1 cellular context compared by ENCODE assay signal in the genomic region with DNA sequence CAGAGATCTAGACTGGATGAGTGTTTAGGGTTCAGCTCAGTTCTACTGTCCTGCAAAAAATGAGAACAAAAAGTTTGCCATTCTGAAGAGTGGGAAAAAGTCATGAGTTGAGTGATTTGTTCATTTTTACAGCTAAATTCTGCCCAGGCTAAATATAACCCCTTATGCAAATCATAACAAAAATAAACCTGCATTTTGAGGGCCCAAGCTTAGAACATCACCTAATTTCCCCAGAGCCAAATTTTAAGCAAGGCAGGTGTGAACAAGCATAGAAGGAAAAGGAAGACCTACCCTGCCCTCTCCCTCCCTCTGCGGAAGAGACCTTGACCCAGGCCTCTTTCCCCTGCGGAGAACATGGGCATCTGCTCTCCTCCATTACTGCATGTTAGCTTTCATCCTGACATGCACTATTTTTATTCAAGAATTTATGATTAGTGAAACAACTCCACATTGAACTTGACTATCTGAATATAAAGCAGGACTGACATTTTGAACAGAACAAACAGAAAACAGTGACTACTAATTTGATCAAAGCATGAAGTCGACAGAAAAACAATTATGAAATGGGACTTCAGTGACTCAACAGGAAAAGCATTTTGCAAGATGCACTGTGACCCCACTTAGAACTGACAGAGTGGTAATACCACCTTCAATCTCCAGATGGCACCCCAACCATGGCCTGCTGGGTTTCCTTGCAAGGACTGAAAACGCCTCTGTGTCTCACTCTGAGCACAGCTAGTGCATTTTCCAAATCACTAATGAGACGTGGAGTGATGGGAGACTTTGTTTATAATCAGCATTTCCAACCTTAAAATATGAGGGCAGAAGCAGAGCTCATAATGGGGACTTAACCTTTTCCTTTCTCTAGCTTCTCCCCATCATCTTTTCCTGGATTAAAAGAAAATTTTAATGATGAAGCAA.
TF ChIP-seq lines count a peak whose summit lies in the region.

No MANE protein-coding gene starts in this region.

TF ChIP-seq in SK-N-SH treated with all-trans-retinoic acid at 6 μM for 48 hours, 23 proteins besides CTCF, POLR2A, EP300 and RAD21 (continued from another document):
- no peak for TF ChIP-seq TSHZ2 (CRISPR knock-in tag; IDR thresholded peaks at IDR 0.05)
